ENCODE assay signal across 1 cellular context in the genomic region with DNA sequence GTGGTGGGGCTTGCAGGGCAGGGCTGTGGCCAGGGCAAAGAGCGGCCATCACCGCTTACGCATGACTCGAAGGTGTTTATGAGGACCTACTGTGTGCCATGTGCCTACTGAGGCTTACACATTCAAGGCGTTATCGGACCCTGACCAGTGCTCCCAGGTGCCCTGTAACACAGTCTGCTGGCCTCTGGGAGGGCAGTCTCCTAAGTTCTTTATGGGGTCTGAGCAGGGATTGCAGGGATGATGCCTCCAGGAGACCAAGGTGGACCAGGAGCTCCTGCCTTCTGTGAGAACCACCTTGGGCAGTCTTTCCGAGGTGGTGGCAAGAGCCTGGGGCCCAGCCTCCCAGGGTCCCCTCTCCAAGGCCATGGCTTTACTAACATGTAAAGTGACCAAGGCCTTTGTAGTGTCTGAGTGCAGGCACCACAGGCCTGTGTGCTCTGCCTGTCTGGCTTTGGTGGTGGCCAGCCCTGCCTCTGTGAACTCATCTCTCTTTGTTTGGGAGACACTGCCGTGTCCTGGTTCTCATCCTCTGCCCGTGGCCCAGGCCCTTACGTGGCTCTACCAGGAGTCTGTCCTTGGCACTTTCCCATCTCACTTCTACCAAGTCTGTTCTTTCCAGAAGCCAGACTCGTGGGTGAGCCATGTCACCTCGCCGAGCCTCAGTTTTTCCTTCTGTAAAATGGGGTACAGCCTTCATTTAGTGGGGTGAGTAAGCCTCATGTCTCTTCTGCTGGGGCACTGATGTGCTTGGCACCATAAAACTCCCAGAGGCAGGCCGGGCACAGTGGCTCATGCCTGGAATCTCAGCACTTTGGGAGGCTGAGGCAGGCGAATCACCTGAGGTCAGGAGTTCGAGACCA.
TF ChIP-seq lines count a peak whose summit lies in the region.

No MANE protein-coding gene starts in this region.

TF ChIP-seq in K562, 482 proteins besides CTCF, POLR2A, EP300 and RAD21 (continues in another document):
- TF ChIP-seq DMBX1 (CRISPR knock-in tag; IDR thresholded peaks at IDR 0.05; ENCODE audit: borderline replicate concordance) (no peak), CEBPG (CRISPR knock-in tag; IDR thresholded peaks at IDR 0.05) (no peak), CEBPG (tag; conservative IDR thresholded peaks at IDR 0.05 in 1 of 2, IDR thresholded peaks at IDR 0.05 in 1 of 2) (no peak), NFIC (IDR thresholded peaks at IDR 0.05) (no peak), RUNX1 (IDR thresholded peaks at IDR 0.05; ENCODE audit: low read depth) (no peak), NBN (IDR thresholded peaks at IDR 0.05; ENCODE audit: low read depth) (no peak), MAFK (IDR thresholded peaks at IDR 0.05; ENCODE audit: low read length) (no peak), BACH1 (tag; IDR thresholded peaks at IDR 0.05) (no peak), ZNF764 (CRISPR knock-in tag; IDR thresholded peaks at IDR 0.05; ENCODE audit: low read depth) (no peak), MED1 (CRISPR knock-in tag; IDR thresholded peaks at IDR 0.05; ENCODE audit: borderline replicate concordance) (no peak), ZFP30 (CRISPR knock-in tag; IDR thresholded peaks at IDR 0.05; ENCODE audit: borderline replicate concordance) (no peak), PTRF (tag; IDR thresholded peaks at IDR 0.05) (no peak), ZSCAN32 (CRISPR knock-in tag; IDR thresholded peaks at IDR 0.05) (no peak), POLR2AphosphoS2 (IDR thresholded peaks at IDR 0.05; ENCODE audit: low read length) (no peak), SIN3B (IDR thresholded peaks at IDR 0.05; ENCODE audit: low read depth) (no peak), SMARCA5 (IDR thresholded peaks at IDR 0.05) (0 out of 2 replicates have a peak, but pooled peaks have one; percentile 54), CC2D1A (IDR thresholded peaks at IDR 0.05) (no peak), PHF8 (IDR thresholded peaks at IDR 0.05; ENCODE audit: borderline replicate concordance, low read length) (no peak), ADNP (tag; IDR thresholded peaks at IDR 0.05) (peak; percentile 72), HNRNPH1 (optimal IDR thresholded peaks at IDR 0.05; ENCODE audit: low read depth, low read length) (no peak), DNMT1 (IDR thresholded peaks at IDR 0.05) (no peak), NR3C1 (CRISPR knock-in tag; IDR thresholded peaks at IDR 0.05) (peak; percentile 8; the same call in 1 of the 2 replicates), XRCC4 (IDR thresholded peaks at IDR 0.05; ENCODE audit: extremely low read depth, insufficient read depth, insufficient read length) (no peak), CBX1 (IDR thresholded peaks at IDR 0.05; ENCODE audit: low read depth) (0 out of 2 replicates have a peak, but pooled peaks have one; percentile 40), KDM1A (IDR thresholded peaks at IDR 0.05) (peak in 1 of 2 experiments; percentile 85; a peak in 3 of 4 replicates), NFE2 (IDR thresholded peaks at IDR 0.05; ENCODE audit: low read depth) (no peak), EP400 (IDR thresholded peaks at IDR 0.05) (no peak), MEF2A (IDR thresholded peaks at IDR 0.05; ENCODE audit: control insufficient read depth, low read depth, low read length) (no peak), TAF15 (IDR thresholded peaks at IDR 0.05; ENCODE audit: low read depth, low read length) (no peak), BMI1 (IDR thresholded peaks at IDR 0.05; ENCODE audit: low read length) (no peak), ZNF561 (CRISPR knock-in tag; conservative IDR thresholded peaks at IDR 0.05) (no peak), TCF7L2 (IDR thresholded peaks at IDR 0.05; ENCODE audit: low read depth, low read length) (no peak), BCL6 (CRISPR knock-in tag; IDR thresholded peaks at IDR 0.05) (no peak)
- TF ChIP-seq, protein P1, sequence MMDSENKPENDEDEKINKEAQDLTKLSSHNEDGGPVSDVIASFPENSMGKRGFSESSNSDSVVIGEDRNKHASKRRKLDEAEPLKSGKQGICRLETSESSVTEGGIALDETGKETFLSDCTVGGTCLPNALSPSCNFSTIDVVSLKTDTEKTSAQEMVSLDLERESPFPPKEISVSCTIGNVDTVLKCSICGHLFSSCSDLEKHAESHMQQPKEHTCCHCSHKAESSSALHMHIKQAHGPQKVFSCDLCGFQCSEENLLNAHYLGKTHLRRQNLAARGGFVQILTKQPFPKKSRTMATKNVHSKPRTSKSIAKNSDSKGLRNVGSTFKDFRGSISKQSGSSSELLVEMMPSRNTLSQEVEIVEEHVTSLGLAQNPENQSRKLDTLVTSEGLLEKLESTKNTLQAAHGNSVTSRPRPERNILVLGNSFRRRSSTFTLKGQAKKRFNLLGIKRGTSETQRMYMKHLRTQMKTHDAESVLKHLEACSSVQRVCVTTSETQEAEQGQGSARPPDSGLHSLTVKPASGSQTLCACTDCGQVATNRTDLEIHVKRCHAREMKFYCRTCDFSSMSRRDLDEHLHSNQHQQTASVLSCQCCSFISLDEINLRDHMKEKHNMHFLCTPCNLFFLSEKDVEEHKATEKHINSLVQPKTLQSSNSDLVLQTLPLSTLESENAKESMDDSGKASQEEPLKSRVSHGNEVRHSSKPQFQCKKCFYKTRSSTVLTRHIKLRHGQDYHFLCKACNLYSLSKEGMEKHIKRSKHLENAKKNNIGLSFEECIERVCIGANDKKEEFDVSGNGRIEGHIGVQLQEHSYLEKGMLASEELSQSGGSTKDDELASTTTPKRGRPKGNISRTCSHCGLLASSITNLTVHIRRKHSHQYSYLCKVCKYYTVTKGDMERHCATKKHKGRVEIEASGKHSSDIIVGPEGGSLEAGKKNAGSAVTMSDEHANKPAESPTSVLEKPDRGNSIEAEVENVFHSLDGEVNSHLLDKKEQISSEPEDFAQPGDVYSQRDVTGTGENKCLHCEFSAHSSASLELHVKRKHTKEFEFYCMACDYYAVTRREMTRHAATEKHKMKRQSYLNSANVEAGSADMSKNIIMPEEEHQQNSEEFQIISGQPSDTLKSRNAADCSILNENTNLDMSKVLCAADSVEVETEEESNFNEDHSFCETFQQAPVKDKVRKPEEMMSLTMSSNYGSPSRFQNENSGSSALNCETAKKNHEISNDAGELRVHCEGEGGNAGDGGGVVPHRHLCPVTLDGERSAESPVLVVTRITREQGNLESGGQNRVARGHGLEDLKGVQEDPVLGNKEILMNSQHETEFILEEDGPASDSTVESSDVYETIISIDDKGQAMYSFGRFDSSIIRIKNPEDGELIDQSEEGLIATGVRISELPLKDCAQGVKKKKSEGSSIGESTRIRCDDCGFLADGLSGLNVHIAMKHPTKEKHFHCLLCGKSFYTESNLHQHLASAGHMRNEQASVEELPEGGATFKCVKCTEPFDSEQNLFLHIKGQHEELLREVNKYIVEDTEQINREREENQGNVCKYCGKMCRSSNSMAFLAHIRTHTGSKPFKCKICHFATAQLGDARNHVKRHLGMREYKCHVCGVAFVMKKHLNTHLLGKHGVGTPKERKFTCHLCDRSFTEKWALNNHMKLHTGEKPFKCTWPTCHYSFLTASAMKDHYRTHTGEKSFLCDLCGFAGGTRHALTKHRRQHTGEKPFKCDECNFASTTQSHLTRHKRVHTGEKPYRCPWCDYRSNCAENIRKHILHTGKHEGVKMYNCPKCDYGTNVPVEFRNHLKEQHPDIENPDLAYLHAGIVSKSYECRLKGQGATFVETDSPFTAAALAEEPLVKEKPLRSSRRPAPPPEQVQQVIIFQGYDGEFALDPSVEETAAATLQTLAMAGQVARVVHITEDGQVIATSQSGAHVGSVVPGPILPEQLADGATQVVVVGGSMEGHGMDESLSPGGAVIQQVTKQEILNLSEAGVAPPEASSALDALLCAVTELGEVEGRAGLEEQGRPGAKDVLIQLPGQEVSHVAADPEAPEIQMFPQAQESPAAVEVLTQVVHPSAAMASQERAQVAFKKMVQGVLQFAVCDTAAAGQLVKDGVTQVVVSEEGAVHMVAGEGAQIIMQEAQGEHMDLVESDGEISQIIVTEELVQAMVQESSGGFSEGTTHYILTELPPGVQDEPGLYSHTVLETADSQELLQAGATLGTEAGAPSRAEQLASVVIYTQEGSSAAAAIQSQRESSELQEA (IDR thresholded peaks at IDR 0.05; ENCODE audit: low read depth), result no peak
- TF ChIP-seq, protein P2, sequence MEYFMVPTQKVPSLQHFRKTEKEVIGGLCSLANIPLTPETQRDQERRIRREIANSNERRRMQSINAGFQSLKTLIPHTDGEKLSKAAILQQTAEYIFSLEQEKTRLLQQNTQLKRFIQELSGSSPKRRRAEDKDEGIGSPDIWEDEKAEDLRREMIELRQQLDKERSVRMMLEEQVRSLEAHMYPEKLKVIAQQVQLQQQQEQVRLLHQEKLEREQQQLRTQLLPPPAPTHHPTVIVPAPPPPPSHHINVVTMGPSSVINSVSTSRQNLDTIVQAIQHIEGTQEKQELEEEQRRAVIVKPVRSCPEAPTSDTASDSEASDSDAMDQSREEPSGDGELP (CRISPR knock-in tag; IDR thresholded peaks at IDR 0.05; ENCODE audit: borderline replicate concordance), result no peak
- TF ChIP-seq, protein P3, sequence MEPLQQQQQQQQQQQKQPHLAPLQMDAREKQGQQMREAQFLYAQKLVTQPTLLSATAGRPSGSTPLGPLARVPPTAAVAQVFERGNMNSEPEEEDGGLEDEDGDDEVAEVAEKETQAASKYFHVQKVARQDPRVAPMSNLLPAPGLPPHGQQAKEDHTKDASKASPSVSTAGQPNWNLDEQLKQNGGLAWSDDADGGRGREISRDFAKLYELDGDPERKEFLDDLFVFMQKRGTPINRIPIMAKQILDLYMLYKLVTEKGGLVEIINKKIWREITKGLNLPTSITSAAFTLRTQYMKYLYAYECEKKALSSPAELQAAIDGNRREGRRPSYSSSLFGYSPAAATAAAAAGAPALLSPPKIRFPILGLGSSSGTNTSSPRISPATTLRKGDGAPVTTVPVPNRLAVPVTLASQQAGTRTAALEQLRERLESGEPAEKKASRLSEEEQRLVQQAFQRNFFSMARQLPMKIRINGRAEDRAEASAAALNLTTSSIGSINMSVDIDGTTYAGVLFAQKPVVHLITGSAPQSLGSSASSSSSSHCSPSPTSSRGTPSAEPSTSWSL (CRISPR knock-in tag; IDR thresholded peaks at IDR 0.05; ENCODE audit: borderline replicate concordance), result no peak
- TF ChIP-seq, protein P4, sequence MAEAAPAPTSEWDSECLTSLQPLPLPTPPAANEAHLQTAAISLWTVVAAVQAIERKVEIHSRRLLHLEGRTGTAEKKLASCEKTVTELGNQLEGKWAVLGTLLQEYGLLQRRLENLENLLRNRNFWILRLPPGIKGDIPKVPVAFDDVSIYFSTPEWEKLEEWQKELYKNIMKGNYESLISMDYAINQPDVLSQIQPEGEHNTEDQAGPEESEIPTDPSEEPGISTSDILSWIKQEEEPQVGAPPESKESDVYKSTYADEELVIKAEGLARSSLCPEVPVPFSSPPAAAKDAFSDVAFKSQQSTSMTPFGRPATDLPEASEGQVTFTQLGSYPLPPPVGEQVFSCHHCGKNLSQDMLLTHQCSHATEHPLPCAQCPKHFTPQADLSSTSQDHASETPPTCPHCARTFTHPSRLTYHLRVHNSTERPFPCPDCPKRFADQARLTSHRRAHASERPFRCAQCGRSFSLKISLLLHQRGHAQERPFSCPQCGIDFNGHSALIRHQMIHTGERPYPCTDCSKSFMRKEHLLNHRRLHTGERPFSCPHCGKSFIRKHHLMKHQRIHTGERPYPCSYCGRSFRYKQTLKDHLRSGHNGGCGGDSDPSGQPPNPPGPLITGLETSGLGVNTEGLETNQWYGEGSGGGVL (CRISPR knock-in tag; IDR thresholded peaks at IDR 0.05), result no peak
- TF ChIP-seq, protein P5, sequence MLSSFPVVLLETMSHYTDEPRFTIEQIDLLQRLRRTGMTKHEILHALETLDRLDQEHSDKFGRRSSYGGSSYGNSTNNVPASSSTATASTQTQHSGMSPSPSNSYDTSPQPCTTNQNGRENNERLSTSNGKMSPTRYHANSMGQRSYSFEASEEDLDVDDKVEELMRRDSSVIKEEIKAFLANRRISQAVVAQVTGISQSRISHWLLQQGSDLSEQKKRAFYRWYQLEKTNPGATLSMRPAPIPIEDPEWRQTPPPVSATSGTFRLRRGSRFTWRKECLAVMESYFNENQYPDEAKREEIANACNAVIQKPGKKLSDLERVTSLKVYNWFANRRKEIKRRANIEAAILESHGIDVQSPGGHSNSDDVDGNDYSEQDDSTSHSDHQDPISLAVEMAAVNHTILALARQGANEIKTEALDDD (IDR thresholded peaks at IDR 0.05), result no peak
- TF ChIP-seq, protein P6, sequence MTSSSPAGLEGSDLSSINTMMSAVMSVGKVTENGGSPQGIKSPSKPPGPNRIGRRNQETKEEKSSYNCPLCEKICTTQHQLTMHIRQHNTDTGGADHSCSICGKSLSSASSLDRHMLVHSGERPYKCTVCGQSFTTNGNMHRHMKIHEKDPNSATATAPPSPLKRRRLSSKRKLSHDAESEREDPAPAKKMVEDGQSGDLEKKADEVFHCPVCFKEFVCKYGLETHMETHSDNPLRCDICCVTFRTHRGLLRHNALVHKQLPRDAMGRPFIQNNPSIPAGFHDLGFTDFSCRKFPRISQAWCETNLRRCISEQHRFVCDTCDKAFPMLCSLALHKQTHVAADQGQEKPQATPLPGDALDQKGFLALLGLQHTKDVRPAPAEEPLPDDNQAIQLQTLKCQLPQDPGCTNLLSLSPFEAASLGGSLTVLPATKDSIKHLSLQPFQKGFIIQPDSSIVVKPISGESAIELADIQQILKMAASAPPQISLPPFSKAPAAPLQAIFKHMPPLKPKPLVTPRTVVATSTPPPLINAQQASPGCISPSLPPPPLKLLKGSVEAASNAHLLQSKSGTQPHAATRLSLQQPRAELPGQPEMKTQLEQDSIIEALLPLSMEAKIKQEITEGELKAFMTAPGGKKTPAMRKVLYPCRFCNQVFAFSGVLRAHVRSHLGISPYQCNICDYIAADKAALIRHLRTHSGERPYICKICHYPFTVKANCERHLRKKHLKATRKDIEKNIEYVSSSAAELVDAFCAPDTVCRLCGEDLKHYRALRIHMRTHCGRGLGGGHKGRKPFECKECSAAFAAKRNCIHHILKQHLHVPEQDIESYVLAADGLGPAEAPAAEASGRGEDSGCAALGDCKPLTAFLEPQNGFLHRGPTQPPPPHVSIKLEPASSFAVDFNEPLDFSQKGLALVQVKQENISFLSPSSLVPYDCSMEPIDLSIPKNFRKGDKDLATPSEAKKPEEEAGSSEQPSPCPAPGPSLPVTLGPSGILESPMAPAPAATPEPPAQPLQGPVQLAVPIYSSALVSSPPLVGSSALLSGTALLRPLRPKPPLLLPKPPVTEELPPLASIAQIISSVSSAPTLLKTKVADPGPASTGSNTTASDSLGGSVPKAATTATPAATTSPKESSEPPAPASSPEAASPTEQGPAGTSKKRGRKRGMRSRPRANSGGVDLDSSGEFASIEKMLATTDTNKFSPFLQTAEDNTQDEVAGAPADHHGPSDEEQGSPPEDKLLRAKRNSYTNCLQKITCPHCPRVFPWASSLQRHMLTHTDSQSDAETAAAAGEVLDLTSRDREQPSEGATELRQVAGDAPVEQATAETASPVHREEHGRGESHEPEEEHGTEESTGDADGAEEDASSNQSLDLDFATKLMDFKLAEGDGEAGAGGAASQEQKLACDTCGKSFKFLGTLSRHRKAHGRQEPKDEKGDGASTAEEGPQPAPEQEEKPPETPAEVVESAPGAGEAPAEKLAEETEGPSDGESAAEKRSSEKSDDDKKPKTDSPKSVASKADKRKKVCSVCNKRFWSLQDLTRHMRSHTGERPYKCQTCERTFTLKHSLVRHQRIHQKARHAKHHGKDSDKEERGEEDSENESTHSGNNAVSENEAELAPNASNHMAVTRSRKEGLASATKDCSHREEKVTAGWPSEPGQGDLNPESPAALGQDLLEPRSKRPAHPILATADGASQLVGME (CRISPR knock-in tag; IDR thresholded peaks at IDR 0.05), result no peak
- TF ChIP-seq, protein P7, sequence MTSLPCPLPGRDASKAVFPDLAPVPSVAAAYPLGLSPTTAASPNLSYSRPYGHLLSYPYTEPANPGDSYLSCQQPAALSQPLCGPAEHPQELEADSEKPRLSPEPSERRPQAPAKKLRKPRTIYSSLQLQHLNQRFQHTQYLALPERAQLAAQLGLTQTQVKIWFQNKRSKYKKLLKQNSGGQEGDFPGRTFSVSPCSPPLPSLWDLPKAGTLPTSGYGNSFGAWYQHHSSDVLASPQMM (CRISPR knock-in tag; IDR thresholded peaks at IDR 0.05), result no peak
